Comparison of ENCODE assay signal across 12 cellular contexts in the genomic region with DNA sequence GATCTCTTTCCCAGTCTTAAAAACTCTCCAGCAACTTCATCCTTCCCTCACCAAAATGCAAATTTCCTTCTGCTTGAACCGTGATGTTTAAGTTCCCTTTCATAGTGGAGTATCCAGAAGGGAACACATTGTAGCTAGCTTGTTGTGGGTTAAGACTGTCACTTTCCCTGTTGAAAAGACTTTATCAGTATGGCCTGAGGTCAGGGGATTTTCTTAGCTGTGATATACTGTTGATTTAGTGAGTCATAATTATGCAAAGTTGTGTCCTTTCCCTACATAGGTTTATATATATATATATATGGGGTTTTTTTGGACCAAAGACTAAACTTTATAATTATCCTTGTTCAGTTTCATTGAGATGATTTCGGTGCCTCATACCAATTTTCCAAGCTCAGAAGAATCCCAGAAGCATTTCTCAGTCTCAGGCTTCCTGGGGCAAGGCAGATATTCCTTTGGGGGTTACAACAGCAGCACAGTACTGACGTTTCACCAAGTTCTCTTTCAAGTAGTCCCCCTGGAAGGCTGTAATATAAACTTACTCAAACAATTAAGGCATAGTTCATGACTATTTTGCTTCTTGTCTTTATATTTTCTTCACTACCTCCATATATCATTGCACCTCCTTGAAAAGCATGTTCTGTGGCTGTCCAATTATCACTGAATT. TPM values are rescaled to one million over a fixed set of nuclear protein-coding genes. Genes with fewer than 3 reads are reported as not detected.
DNase-seq lines count a peak whose midpoint lies in the region; ATAC-seq and TF ChIP-seq lines count a peak whose summit lies in the region.
"Had no signal": no experiment of that assay in that cellular context is flagged by ENCODE, and none has a peak within 500 bp of the region (broad histone marks: within the 10 kb centered on the region; RNA-seq: fewer than 3 reads in every experiment).

No MANE protein-coding gene starts in this region.

- H3K4me1 ChIP-seq in Panc1 (ENCODE audit: control insufficient read depth, insufficient read depth, low read length) (peaks cover 11% of the 10 kb centered on the region), uterus (no peaks in the 10 kb centered on the region)
- H3K4me1 ChIP-seq: transverse colon had no signal

- H3K27ac ChIP-seq in Panc1 (ENCODE audit: low read length) (no peak overlapping the region), uterus (no peak overlapping the region)
- H3K27ac ChIP-seq: 22Rv1, transverse colon had no signal

- CTCF ChIA-PET in Panc1 (lab: Charles Lee), result interaction anchor here (0.8 kb wide), 1 partner anchor 99 kb away, joined by 3 read pairs; no protein-coding TSS in a partner anchor

- peak; percentile 77 for ATAC-seq in Panc1
- ATAC-seq in sciatic nerve, result peak; percentile 48

- POLR2A ChIA-PET in Panc1 (lab: Charles Lee), result no interaction called here

- H3K4me3 ChIP-seq in Panc1 (ENCODE audit: low read depth in 2 of 2, low read length in 2 of 2), result no peak overlapping the region
- H3K4me3 ChIP-seq in uterus, result no peak overlapping the region
- H3K4me3 ChIP-seq: transverse colon had no signal

- DNase-seq in DMS53 (lab: John Stamatoyannopoulos, UW) (peak; percentile 32), DMS53 treated with DMSO at 0.1 percent for 48 hours (lab: John Stamatoyannopoulos, UW; ENCODE audit: unreplicated experiment) (no peak), Panc1 (ENCODE audit: low read depth, low spot score) (no peak), dermis blood vessel endothelial cell (peak; percentile 41), sciatic nerve (ENCODE audit: low spot score) (no peak), uterus (no peak), NCI-H2029 (lab: John Stamatoyannopoulos, UW) (no peak), NCI-H748 treated with DMSO at 0.1 percent for 48 hours (lab: John Stamatoyannopoulos, UW) (no peak)
- DNase-seq: activated CD8-positive, alpha-beta memory T cell treated with anti-CD3 and anti-CD28 coated beads, Interleukin-2, amount 50 U/mL, for 4 hours; NCI-H1436; transverse colon had no signal

- in situ Hi-C loops in Panc1 (cut with HindIII; ENCODE audit: low pct_unique_long_range_greater_than_20kb, low sequenced_read_pairs), result no loop called here

- H3K9me3 ChIP-seq in Panc1 (ENCODE audit: control insufficient read depth, insufficient read depth, low read depth, low read length) (no peaks in the 10 kb centered on the region), uterus (no peaks in the 10 kb centered on the region)
- H3K9me3 ChIP-seq: transverse colon had no signal

- H3K36me3 ChIP-seq in Panc1 (ENCODE audit: control insufficient read depth, insufficient read depth, low read length), result no peaks in the 10 kb centered on the region
- H3K36me3 ChIP-seq in uterus, result no peaks in the 10 kb centered on the region
- H3K36me3 ChIP-seq: transverse colon had no signal

- intact Hi-C loops in Panc1 (cut with micrococcal nuclease; ENCODE audit: unreplicated experiment) (no loop called here), sciatic nerve (cut with DNase I) (no loop called here), uterus (cut with DNase I; ENCODE audit: low total_unique reads) (no loop called here)

- no peak for TF ChIP-seq CTCF in Panc1 (IDR thresholded peaks at IDR 0.05)
- no peak for TF ChIP-seq CTCF in uterus (IDR thresholded peaks at IDR 0.05)

- no TSS peak for BruUV-seq in Panc1 (replicated peaks; lab: Mats Ljungman, UMichigan)

- TF ChIP-seq POLR2A in uterus (IDR thresholded peaks at IDR 0.05), result no peak

- H3K27me3 ChIP-seq in Panc1 (ENCODE audit: control insufficient read depth, insufficient read depth, low read length), result no peaks in the 10 kb centered on the region
- H3K27me3 ChIP-seq in uterus, result no peaks in the 10 kb centered on the region
- H3K27me3 ChIP-seq: transverse colon had no signal

RNA-seq across cellular contexts. Expression of a gene that starts 35.7 kb away (rescaled TPM):
- total RNA-seq in Panc1 (2021; ENCODE audit: unreplicated experiment) (27.0 TPM), dermis blood vessel endothelial cell (3.6 and 4.1 TPM in 2 replicates), sciatic nerve (0.36 TPM), uterus (1 to 10 TPM in 1 of 4 donors, under 1 TPM in 3; 0.26 to 5.3 (median 0.50) TPM)
- 18.5 TPM for polyA plus RNA-seq in Panc1 (2012; ENCODE audit: insufficient read length)

RNA-seq across cellular contexts. Expression of a gene that starts 44.9 kb away (rescaled TPM):
- total RNA-seq in Panc1 (2021; ENCODE audit: unreplicated experiment), result 14.3 TPM
- 14.7 TPM for polyA plus RNA-seq in Panc1 (2012; ENCODE audit: insufficient read length)
- 28.6 and 38.9 TPM in 2 replicates for total RNA-seq in dermis blood vessel endothelial cell
- 17.4 TPM for total RNA-seq in sciatic nerve
- total RNA-seq in uterus, result 10 to 100 TPM in 2 of 4 donors, 1 to 10 TPM in 1, under 1 TPM in 1; 0.51 to 22.3 (median 7.9) TPM

Comparison
In these comparisons a context has a peak if more than half of its experiments do, and no peak if none do; other contexts are left out.
1. DNase-seq: peak in DMS53 (single experiment) and dermis blood vessel endothelial cell (single experiment); none in DMS53 treated with DMSO at 0.1 percent for 48 hours (single experiment), Panc1 (single experiment), sciatic nerve (single experiment), uterus (0 of 2), NCI-H2029 (single experiment) and NCI-H748 treated with DMSO at 0.1 percent for 48 hours (single experiment).